ENCODE assay signal across 12 cellular contexts in the genomic region with DNA sequence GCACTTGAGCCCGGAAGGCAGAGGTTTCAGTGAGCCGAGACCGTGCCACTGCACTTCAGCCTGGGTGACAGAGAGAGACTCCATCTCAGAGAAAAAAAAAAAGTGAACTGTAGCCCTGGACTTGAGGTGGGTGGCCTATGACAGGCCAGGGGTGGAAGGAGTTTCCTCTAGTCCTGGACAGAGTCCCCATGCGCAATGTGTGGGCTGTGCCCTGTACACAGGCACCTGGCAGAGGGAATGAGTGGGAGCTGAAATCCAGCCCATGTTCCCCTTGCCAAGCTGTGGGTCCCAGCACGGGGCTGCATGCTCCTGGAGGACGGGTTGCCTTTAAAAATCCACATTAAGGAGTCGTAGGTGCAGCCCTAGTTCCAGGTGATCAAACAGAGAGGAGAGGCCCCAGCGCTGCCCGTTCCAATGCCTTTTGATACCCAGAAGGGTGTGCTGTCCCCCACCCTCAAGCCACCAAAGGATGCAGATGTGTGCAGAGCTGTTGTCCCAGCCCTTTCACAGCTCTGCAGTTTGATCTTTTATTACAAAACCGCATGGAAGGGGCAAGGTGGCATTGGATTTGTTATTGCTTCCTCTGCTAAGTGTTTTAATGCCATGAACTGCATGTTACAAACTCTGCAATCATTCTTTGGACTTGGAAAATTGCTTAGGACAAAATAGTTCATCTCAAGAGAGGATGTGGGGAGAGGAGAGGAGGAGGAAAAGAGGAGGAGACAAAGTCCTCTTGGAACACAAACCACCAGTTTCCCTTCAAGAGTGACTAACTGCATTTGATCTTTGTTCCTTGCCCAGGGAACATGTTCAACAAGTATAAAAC. TPM values are rescaled to one million over a fixed set of nuclear protein-coding genes. Genes with fewer than 3 reads are reported as not detected.
A peak's percentile ranks its signal among the peaks of the same experiment; 100 is the strongest.
DNase-seq lines count a peak whose midpoint lies in the region; ATAC-seq and TF ChIP-seq lines count a peak whose summit lies in the region.
"Had no signal": no experiment of that assay in that cellular context is flagged by ENCODE, and none has a peak within 500 bp of the region (broad histone marks: within the 10 kb centered on the region; RNA-seq: fewer than 3 reads in every experiment).

No MANE protein-coding gene starts in this region.

- H3K27ac ChIP-seq in OCI-LY1 (ENCODE audit: low read depth, low read length, poor library complexity, severe bottlenecking) (no peak overlapping the region), duodenal mucosa (ENCODE audit: low read depth, low read length) (peak overlapping the region; percentile 54), stomach smooth muscle (ENCODE audit: low read length) (peak overlapping the region; percentile 70)

- peak; percentile 79 for ATAC-seq in left lobe of liver
- ATAC-seq: stimulated activated memory B cell treated with anti-CD40 and anti-IgM and Interleukin-4, amounts not matched to agents 10 μg/mL and 1 μg/mL and 100 μg/mL, for 72 hours had no signal

- no peaks in the 10 kb centered on the region for H3F3A ChIP-seq in OCI-LY1 (ENCODE audit: insufficient read depth, low read length)

- no peaks in the 10 kb centered on the region for H3K4me1 ChIP-seq in OCI-LY1 (ENCODE audit: insufficient read depth, low read length, severe bottlenecking)
- H3K4me1 ChIP-seq in duodenal mucosa (ENCODE audit: control insufficient read depth in 1 of 2, insufficient read depth in 2 of 2, low read length in 2 of 2): peaks cover 17 to 18% of the 10 kb centered on the region in 2 donors
- H3K4me1 ChIP-seq in stomach smooth muscle (ENCODE audit: control insufficient read depth, insufficient read depth, low read length): peaks cover 21% of the 10 kb centered on the region

- H3K4me2 ChIP-seq in OCI-LY1 (ENCODE audit: low read length): no peak overlapping the region

- no peak overlapping the region for H3K9ac ChIP-seq in OCI-LY1 (ENCODE audit: low read length)
- no peak overlapping the region for H3K9ac ChIP-seq in duodenal mucosa (ENCODE audit: low read depth in 1 of 2, low read length in 2 of 2)
- H3K9ac ChIP-seq in stomach smooth muscle (ENCODE audit: low read length in 2 of 2): no peak overlapping the region

- no peaks in the 10 kb centered on the region for H3K9me2 ChIP-seq in OCI-LY1 (ENCODE audit: low read depth, low read length)

- DNase-seq in left lobe of liver (ENCODE audit: low spot score) (no peak), NOMO-1 (lab: John Stamatoyannopoulos, UW; ENCODE audit: unreplicated experiment in 2 of 2) (no peak), D341Med (ENCODE audit: low spot score) (no peak), hepatic stellate cell (ENCODE audit: low spot score) (no peak)
- DNase-seq: activated CD8-positive, alpha-beta memory T cell treated with anti-CD3 and anti-CD28 coated beads, Interleukin-2, amount 10 ng/mL, durations not matched to agents 7 days and 5 days; HCEC 1CT; RPMI8226; stimulated activated CD4-positive, alpha-beta T cell treated with anti-CD3 and anti-CD28 coated beads, Interleukin-1b, Interleukin-23, amount 100 ng/mL, for 48 hours had no signal

- no peaks in the 10 kb centered on the region for H3K79me2 ChIP-seq in OCI-LY1 (ENCODE audit: insufficient read depth, low read length)

- H3K27me3 ChIP-seq in OCI-LY1 (ENCODE audit: insufficient read depth, low read length): no peaks in the 10 kb centered on the region
- no peaks in the 10 kb centered on the region for H3K27me3 ChIP-seq in duodenal mucosa (ENCODE audit: control insufficient read depth in 1 of 2, insufficient read depth in 2 of 2, low read length in 2 of 2)
- H3K27me3 ChIP-seq in stomach smooth muscle (ENCODE audit: control insufficient read depth in 1 of 2, insufficient read depth in 2 of 2, low read length in 2 of 2): peaks cover 0 to 3% of the 10 kb centered on the region in 2 donors

- H3K36me3 ChIP-seq in OCI-LY1 (ENCODE audit: insufficient read depth, low read length) (no peaks in the 10 kb centered on the region), duodenal mucosa (ENCODE audit: control insufficient read depth in 1 of 2, insufficient read depth in 2 of 2, low read length in 2 of 2) (no peaks in the 10 kb centered on the region), stomach smooth muscle (ENCODE audit: control insufficient read depth in 2 of 2, insufficient read depth in 2 of 2, low read length in 2 of 2) (no peaks in the 10 kb centered on the region)

- peak overlapping the region; percentile 89; the same call in 1 of the 2 replicates for H2AFZ ChIP-seq in OCI-LY1 (ENCODE audit: low read length)

- H3K4me3 ChIP-seq in OCI-LY1 (ENCODE audit: low read depth, low read length, poor library complexity, severe bottlenecking): no peak overlapping the region
- peak overlapping the region in 1 of 2 donors; percentile 45 for H3K4me3 ChIP-seq in duodenal mucosa (ENCODE audit: low read depth in 1 of 2, low read length in 2 of 2)
- H3K4me3 ChIP-seq in stomach smooth muscle (ENCODE audit: low read length in 2 of 2): no peak overlapping the region

- TF ChIP-seq CTCF in OCI-LY1 (IDR thresholded peaks at IDR 0.05; ENCODE audit: low read length): no peak

- H3K9me3 ChIP-seq in OCI-LY1 (ENCODE audit: low read length) (no peaks in the 10 kb centered on the region), duodenal mucosa (ENCODE audit: control insufficient read depth in 1 of 2, low read length in 2 of 2) (no peaks in the 10 kb centered on the region), stomach smooth muscle (ENCODE audit: control insufficient read depth in 2 of 2, low read length in 2 of 2) (no peaks in the 10 kb centered on the region)

- H4K20me1 ChIP-seq in OCI-LY1 (ENCODE audit: insufficient read depth, low read length): no peaks in the 10 kb centered on the region

RNA-seq across cellular contexts. Expression of a gene that starts 38.0 kb away (rescaled TPM):
- total RNA-seq in left lobe of liver: 12.6 TPM
